In genomic region chr20:49599746-49600113, GRCh38 we compare ENCODE assay signal across 1 cellular context.
TF ChIP-seq lines count a peak whose summit lies in the region.

No MANE protein-coding gene starts in this region.

TF ChIP-seq in HepG2, 621 proteins besides CTCF, POLR2A, EP300 and RAD21 (continued from another document):
- TF ChIP-seq PATZ1 (CRISPR knock-in tag; IDR thresholded peaks at IDR 0.05) (no peak), PAF1 (CRISPR knock-in tag; IDR thresholded peaks at IDR 0.05) (no peak), HOMEZ (CRISPR knock-in tag; IDR thresholded peaks at IDR 0.05; ENCODE audit: low read depth) (no peak), HNF4A (CRISPR knock-in tag; IDR thresholded peaks at IDR 0.05) (no peak), BATF2 (CRISPR knock-in tag; IDR thresholded peaks at IDR 0.05) (no peak), ISX (CRISPR knock-in tag; conservative IDR thresholded peaks at IDR 0.05) (no peak), ZNF552 (CRISPR knock-in tag; IDR thresholded peaks at IDR 0.05; ENCODE audit: borderline replicate concordance) (no peak), SMARCE1 (IDR thresholded peaks at IDR 0.05; ENCODE audit: borderline replicate concordance) (no peak), HOXA3 (CRISPR knock-in tag; IDR thresholded peaks at IDR 0.05) (no peak), ETV5 (CRISPR knock-in tag; IDR thresholded peaks at IDR 0.05; ENCODE audit: borderline replicate concordance) (no peak), ZNF776 (CRISPR knock-in tag; IDR thresholded peaks at IDR 0.05) (no peak), RELA (CRISPR knock-in tag; IDR thresholded peaks at IDR 0.05) (no peak), IRF1 (CRISPR knock-in tag; IDR thresholded peaks at IDR 0.05; ENCODE audit: low read depth) (0 out of 2 replicates have a peak, but pooled peaks have one; percentile 60), GMEB2 (CRISPR knock-in tag; IDR thresholded peaks at IDR 0.05; ENCODE audit: low read depth) (no peak), ZKSCAN1 (IDR thresholded peaks at IDR 0.05; ENCODE audit: low read length) (no peak), ZNF850 (CRISPR knock-in tag; conservative IDR thresholded peaks at IDR 0.05) (no peak), CHD4 (IDR thresholded peaks at IDR 0.05; ENCODE audit: borderline replicate concordance, low read length) (peak; percentile 84), ZNF768 (CRISPR knock-in tag; IDR thresholded peaks at IDR 0.05) (peak; percentile 96), ZC3H13 (CRISPR knock-in tag; IDR thresholded peaks at IDR 0.05) (no peak), ELK4 (CRISPR knock-in tag; IDR thresholded peaks at IDR 0.05; ENCODE audit: borderline replicate concordance) (no peak), ZNF605 (CRISPR knock-in tag; IDR thresholded peaks at IDR 0.05) (no peak), EEA1 (CRISPR knock-in tag; IDR thresholded peaks at IDR 0.05; ENCODE audit: borderline replicate concordance) (peak; percentile 42; the same call in 1 of the 2 replicates), HIVEP1 (CRISPR knock-in tag; IDR thresholded peaks at IDR 0.05) (no peak), ZNF644 (CRISPR knock-in tag; IDR thresholded peaks at IDR 0.05; ENCODE audit: low read depth) (0 out of 2 replicates have a peak, but pooled peaks have one; percentile 28), GMEB1 (CRISPR knock-in tag; IDR thresholded peaks at IDR 0.05; ENCODE audit: borderline replicate concordance) (no peak), ZNF124 (CRISPR knock-in tag; IDR thresholded peaks at IDR 0.05) (no peak), ZNF317 (CRISPR knock-in tag; IDR thresholded peaks at IDR 0.05) (no peak), ARID2 (CRISPR knock-in tag; IDR thresholded peaks at IDR 0.05; ENCODE audit: borderline replicate concordance) (0 out of 2 replicates have a peak, but pooled peaks have one; percentile 5), KLF16 (CRISPR knock-in tag; IDR thresholded peaks at IDR 0.05) (no peak), ZBTB7B (CRISPR knock-in tag; IDR thresholded peaks at IDR 0.05) (no peak; the same call in 1 of the 2 replicates), ZNF33B (CRISPR knock-in tag; IDR thresholded peaks at IDR 0.05) (no peak), ZSCAN12 (CRISPR knock-in tag; IDR thresholded peaks at IDR 0.05) (no peak), CBX1 (IDR thresholded peaks at IDR 0.05; ENCODE audit: low read depth) (peak; percentile 86), RARA (CRISPR knock-in tag; IDR thresholded peaks at IDR 0.05) (no peak), MXD1 (CRISPR knock-in tag; IDR thresholded peaks at IDR 0.05) (no peak; the same call in 1 of the 2 replicates), ADNP (CRISPR knock-in tag; IDR thresholded peaks at IDR 0.05) (peak; percentile 94), DPF2 (CRISPR knock-in tag; IDR thresholded peaks at IDR 0.05; ENCODE audit: borderline replicate concordance, low read depth) (no peak), SMAD1 (CRISPR knock-in tag; IDR thresholded peaks at IDR 0.05; ENCODE audit: borderline replicate concordance, low read depth) (no peak), SRSF9 (IDR thresholded peaks at IDR 0.05; ENCODE audit: borderline replicate concordance, insufficient read depth, low read depth, low read length, poor library complexity, severe bottlenecking) (no peak), KLF6 (CRISPR knock-in tag; IDR thresholded peaks at IDR 0.05) (0 out of 2 replicates have a peak, but pooled peaks have one; percentile 7), ZSCAN21 (CRISPR knock-in tag; IDR thresholded peaks at IDR 0.05; ENCODE audit: borderline replicate concordance) (no peak)
- TF ChIP-seq, protein P1, sequence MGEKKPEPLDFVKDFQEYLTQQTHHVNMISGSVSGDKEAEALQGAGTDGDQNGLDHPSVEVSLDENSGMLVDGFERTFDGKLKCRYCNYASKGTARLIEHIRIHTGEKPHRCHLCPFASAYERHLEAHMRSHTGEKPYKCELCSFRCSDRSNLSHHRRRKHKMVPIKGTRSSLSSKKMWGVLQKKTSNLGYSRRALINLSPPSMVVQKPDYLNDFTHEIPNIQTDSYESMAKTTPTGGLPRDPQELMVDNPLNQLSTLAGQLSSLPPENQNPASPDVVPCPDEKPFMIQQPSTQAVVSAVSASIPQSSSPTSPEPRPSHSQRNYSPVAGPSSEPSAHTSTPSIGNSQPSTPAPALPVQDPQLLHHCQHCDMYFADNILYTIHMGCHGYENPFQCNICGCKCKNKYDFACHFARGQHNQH (CRISPR knock-in tag; IDR thresholded peaks at IDR 0.05): no peak
- TF ChIP-seq, protein P2, sequence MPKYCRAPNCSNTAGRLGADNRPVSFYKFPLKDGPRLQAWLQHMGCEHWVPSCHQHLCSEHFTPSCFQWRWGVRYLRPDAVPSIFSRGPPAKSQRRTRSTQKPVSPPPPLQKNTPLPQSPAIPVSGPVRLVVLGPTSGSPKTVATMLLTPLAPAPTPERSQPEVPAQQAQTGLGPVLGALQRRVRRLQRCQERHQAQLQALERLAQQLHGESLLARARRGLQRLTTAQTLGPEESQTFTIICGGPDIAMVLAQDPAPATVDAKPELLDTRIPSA (CRISPR knock-in tag; IDR thresholded peaks at IDR 0.05; ENCODE audit: borderline replicate concordance): 0 out of 2 replicates have a peak, but pooled peaks have one; percentile 38
- TF ChIP-seq, protein P3, sequence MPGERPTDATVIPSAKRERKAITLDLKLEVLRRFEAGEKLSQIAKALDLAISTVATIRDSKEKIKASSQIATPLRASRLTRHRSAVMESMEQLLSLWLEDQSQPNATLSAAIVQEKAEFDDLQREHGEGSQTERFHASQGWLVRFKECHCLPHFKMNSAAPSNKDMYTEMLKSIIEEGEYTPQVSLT (CRISPR knock-in tag; IDR thresholded peaks at IDR 0.05; ENCODE audit: borderline replicate concordance, low read depth): no peak
- TF ChIP-seq, protein P4, sequence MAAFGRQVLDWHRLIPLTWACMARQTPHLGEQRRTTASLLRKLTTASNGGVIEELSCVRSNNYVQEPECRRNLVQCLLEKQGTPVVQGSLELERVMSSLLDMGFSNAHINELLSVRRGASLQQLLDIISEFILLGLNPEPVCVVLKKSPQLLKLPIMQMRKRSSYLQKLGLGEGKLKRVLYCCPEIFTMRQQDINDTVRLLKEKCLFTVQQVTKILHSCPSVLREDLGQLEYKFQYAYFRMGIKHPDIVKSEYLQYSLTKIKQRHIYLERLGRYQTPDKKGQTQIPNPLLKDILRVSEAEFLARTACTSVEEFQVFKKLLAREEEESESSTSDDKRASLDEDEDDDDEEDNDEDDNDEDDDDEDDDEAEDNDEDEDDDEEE (CRISPR knock-in tag; IDR thresholded peaks at IDR 0.05): no peak
